12 cellular contexts compared by ENCODE assay signal in the genomic region with DNA sequence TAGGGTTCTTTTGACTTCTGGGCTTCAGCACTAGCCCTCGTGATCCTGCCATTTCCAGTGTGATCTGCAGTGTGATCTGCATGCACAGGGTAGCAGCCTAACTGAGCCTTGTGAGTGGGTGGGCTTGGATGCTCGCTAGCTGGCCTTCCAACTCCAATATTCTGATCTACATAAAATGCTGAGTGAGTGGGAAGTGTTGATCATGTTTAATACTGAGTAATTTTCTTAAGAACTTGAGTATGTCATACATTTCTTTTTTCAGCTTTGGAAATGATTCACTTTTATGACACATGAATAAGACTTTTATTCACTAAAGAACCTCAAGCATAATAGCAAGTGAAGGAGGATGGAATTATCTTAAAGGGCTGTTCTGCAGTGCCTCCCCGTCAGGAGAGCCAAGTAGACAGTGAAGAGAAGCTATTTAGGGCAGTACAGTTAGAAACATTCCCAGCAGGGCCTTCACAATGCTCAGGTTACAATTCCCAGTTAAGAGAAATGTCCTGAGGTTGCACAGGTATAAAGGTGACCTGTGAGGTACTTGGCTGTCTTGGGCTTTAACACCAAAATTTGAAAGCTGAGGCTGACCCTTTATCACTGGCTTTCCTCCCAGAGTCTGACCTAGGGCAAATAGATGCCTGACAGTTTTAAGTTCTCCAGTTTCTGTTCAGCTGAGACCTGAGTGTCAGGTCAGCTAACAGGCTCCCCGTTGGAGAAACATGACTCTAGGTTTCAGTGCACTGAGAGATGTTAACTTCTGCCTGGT.
DNase-seq lines count a peak whose midpoint lies in the region; ATAC-seq and TF ChIP-seq lines count a peak whose summit lies in the region.
"Had no signal": no experiment of that assay in that cellular context is flagged by ENCODE, and none has a peak within 500 bp of the region (broad histone marks: within the 10 kb centered on the region; RNA-seq: fewer than 3 reads in every experiment).

No MANE protein-coding gene starts in this region.

- no peak overlapping the region for H3K4me3 ChIP-seq in cardiac fibroblast (replicated peaks in 1 of 2; ENCODE audit: low read depth in 2 of 2, low read length in 2 of 2)
- H3K4me3 ChIP-seq in coronary artery = no peak overlapping the region

- DNase-seq in EL = peak; percentile 39
- peak; percentile 42 for DNase-seq in activated CD4-positive, CD25-positive, alpha-beta regulatory T cell treated with anti-CD3 and anti-CD28 coated beads, Interleukin-2, amount 50 U/mL, for 72 hours
- DNase-seq in cardiac fibroblast (ENCODE audit: low read depth in 2 of 2) = peak; percentile 39 to 65
- peak; percentile 43 for DNase-seq in stimulated activated CD4-positive, alpha-beta T cell treated with anti-CD3 and anti-CD28 coated beads, Interleukin-12 subunit alpha, Interleukin-12 subunit beta, amount 100 ng/mL, for 4 hours
- DNase-seq in coronary artery (ENCODE audit: low spot score) = no peak
- DNase-seq in NCI-H1092 treated with DMSO at 0.1 percent for 48 hours (lab: John Stamatoyannopoulos, UW) = no peak
- DNase-seq: DMS153, HFFc6, NCI-H82, WERI-Rb-1 had no signal

- no peak for TF ChIP-seq POLR2A in GM18505 (IDR thresholded peaks at IDR 0.05; ENCODE audit: borderline replicate concordance, extremely low read depth, insufficient read depth, insufficient read length)

- ATAC-seq in HG02981 (IDR thresholded peaks at IDR 0.05; ENCODE audit: unreplicated experiment) = no peak
- no peak for ATAC-seq in GM18505 (IDR thresholded peaks at IDR 0.05; ENCODE audit: unreplicated experiment)

- TF ChIP-seq CTCF in cardiac fibroblast (IDR thresholded peaks at IDR 0.05; ENCODE audit: low read depth, low read length) (no peak), coronary artery (IDR thresholded peaks at IDR 0.05) (no peak)

- no peak overlapping the region for H3K27ac ChIP-seq in coronary artery
- H3K27ac ChIP-seq: WERI-Rb-1 had no signal

Comparison
In these comparisons a context has a peak if more than half of its experiments do, and no peak if none do; other contexts are left out.
1. DNase-seq: peak in EL (single experiment), activated CD4-positive, CD25-positive, alpha-beta regulatory T cell treated with anti-CD3 and anti-CD28 coated beads, Interleukin-2, amount 50 U/mL, for 72 hours (single experiment), cardiac fibroblast (2 of 2) and stimulated activated CD4-positive, alpha-beta T cell treated with anti-CD3 and anti-CD28 coated beads, Interleukin-12 subunit alpha, Interleukin-12 subunit beta, amount 100 ng/mL, for 4 hours (single experiment); none in coronary artery (single experiment) and NCI-H1092 treated with DMSO at 0.1 percent for 48 hours (single experiment).